In genomic region chr4:77095101-77095826, GRCh38 we compare ENCODE assay signal across 8 cellular contexts. TPM values are rescaled to one million over a fixed set of nuclear protein-coding genes. Genes with fewer than 3 reads are reported as not detected.
DNase-seq lines count a peak whose midpoint lies in the region; ATAC-seq and TF ChIP-seq lines count a peak whose summit lies in the region.

No MANE protein-coding gene starts in this region.

- 66 to 76% methylated on average over 4 to 6 of the region's 6 CpGs for WGBS in endodermal cell (ENCODE audit: insufficient coverage in 1 of 2, insufficient read length in 1 of 2), 2 experiments

- peak; percentile 96 to 98 for ATAC-seq in CD4-positive, CD25-positive, alpha-beta regulatory T cell (ENCODE audit: low read depth in 2 of 2)
- ATAC-seq in GM19351 (IDR thresholded peaks at IDR 0.05; ENCODE audit: unreplicated experiment) (peak; percentile 100), HG03439 (IDR thresholded peaks at IDR 0.05; ENCODE audit: unreplicated experiment) (peak; percentile 98)

- H3K27me3 Mint-ChIP-seq in CD4-positive, CD25-positive, alpha-beta regulatory T cell: no peaks in the 10 kb centered on the region
- no peaks in the 10 kb centered on the region for H3K27me3 Mint-ChIP-seq in endodermal cell (ENCODE audit: insufficient read depth)

- no peaks in the 10 kb centered on the region for H3K9me3 ChIP-seq in CD4-positive, CD25-positive, alpha-beta regulatory T cell (ENCODE audit: control insufficient read depth in 2 of 2, low read length in 2 of 2)
- no peaks in the 10 kb centered on the region for H3K9me3 ChIP-seq in endodermal cell (ENCODE audit: control insufficient read depth, low read length)

- DNase-seq in CD4-positive, CD25-positive, alpha-beta regulatory T cell: peak; percentile 50 to 78 (median 73)
- peak; percentile 60 for DNase-seq in NCI-H774 (lab: John Stamatoyannopoulos, UW)
- DNase-seq in activated CD8-positive, alpha-beta memory T cell treated with anti-CD3 and anti-CD28 coated beads for 1 hour (ENCODE audit: extremely low read depth in 1 of 2, low read depth in 1 of 2): peak; percentile 37 to 57
- peak; percentile 91 for DNase-seq in endodermal cell
- DNase-seq in mucosa of gallbladder (ENCODE audit: low spot score): peak; percentile 79
- DNase-seq in stimulated activated CD8-positive, alpha-beta memory T cell treated with anti-CD3 and anti-CD28 coated beads, Interleukin-7, amount 100 ng/mL, for 24 hours (ENCODE audit: low read depth): peak; percentile 43

- no peak overlapping the region for H3K4me3 ChIP-seq in CD4-positive, CD25-positive, alpha-beta regulatory T cell (ENCODE audit: low read depth, low read length)
- no peak overlapping the region for H3K4me3 ChIP-seq in endodermal cell (ENCODE audit: low read length)

- H3K27ac ChIP-seq in CD4-positive, CD25-positive, alpha-beta regulatory T cell (ENCODE audit: insufficient read depth, low read length, poor library complexity, severe bottlenecking): no peak overlapping the region
- no peak overlapping the region for H3K27ac ChIP-seq in endodermal cell (ENCODE audit: low read depth, low read length)

- no peaks in the 10 kb centered on the region for H3K9me3 Mint-ChIP-seq in CD4-positive, CD25-positive, alpha-beta regulatory T cell
- no peaks in the 10 kb centered on the region for H3K9me3 Mint-ChIP-seq in endodermal cell

- H3K9ac ChIP-seq in endodermal cell (ENCODE audit: extremely low read depth, low read length, poor library complexity, severe bottlenecking): no peak overlapping the region

- H3K4me1 ChIP-seq in CD4-positive, CD25-positive, alpha-beta regulatory T cell (ENCODE audit: control insufficient read depth, insufficient read depth, low read length, poor library complexity, severe bottlenecking): peaks cover 11% of the 10 kb centered on the region
- H3K4me1 ChIP-seq in endodermal cell (ENCODE audit: control insufficient read depth, insufficient read depth, low read length): peaks cover 4% of the 10 kb centered on the region

- H3K27me3 ChIP-seq in CD4-positive, CD25-positive, alpha-beta regulatory T cell (ENCODE audit: control insufficient read depth, insufficient read depth, low read length): no peaks in the 10 kb centered on the region
- H3K27me3 ChIP-seq in endodermal cell (ENCODE audit: control insufficient read depth, insufficient read depth, low read length, poor library complexity, severe bottlenecking): no peaks in the 10 kb centered on the region

- no peaks in the 10 kb centered on the region for H3K36me3 ChIP-seq in CD4-positive, CD25-positive, alpha-beta regulatory T cell (ENCODE audit: control insufficient read depth, insufficient read depth, low read length)
- H3K36me3 ChIP-seq in endodermal cell (ENCODE audit: control insufficient read depth, insufficient read depth, low read length): no peaks in the 10 kb centered on the region

- H3K36me3 Mint-ChIP-seq in CD4-positive, CD25-positive, alpha-beta regulatory T cell: no peaks in the 10 kb centered on the region
- H3K36me3 Mint-ChIP-seq in endodermal cell (ENCODE audit: low read depth): no peaks in the 10 kb centered on the region

- H3K4me3 Mint-ChIP-seq in CD4-positive, CD25-positive, alpha-beta regulatory T cell: no peak overlapping the region
- no peak overlapping the region for H3K4me3 Mint-ChIP-seq in endodermal cell

- TF ChIP-seq CTCF in endodermal cell (conservative IDR thresholded peaks at IDR 0.05): peak; percentile 94

- peaks cover 14 to 19% (median 17%) of the 10 kb centered on the region in 4 donors for H3K4me1 Mint-ChIP-seq in CD4-positive, CD25-positive, alpha-beta regulatory T cell
- peaks cover 7% of the 10 kb centered on the region for H3K4me1 Mint-ChIP-seq in endodermal cell

- H3K27ac Mint-ChIP-seq in CD4-positive, CD25-positive, alpha-beta regulatory T cell: peak overlapping the region in 2 of 3 donors; percentile 7 to 55
- H3K27ac Mint-ChIP-seq in endodermal cell: no peak overlapping the region

RNA-seq across cellular contexts. Expression of gene CCNI, which starts 19.5 kb away (rescaled TPM):
- 359 TPM for total RNA-seq in CD4-positive, CD25-positive, alpha-beta regulatory T cell
- 100 to 1,000 TPM; 400 to 431 (median 408) TPM for polyA plus RNA-seq in CD4-positive, CD25-positive, alpha-beta regulatory T cell
- 100 to 1,000 TPM; 283 to 302 TPM for total RNA-seq in endodermal cell
- 351 TPM for polyA plus RNA-seq in endodermal cell (2013, experiment 1 of 2)
- 330 TPM for polyA plus RNA-seq in endodermal cell (2013, experiment 2 of 2)
- total RNA-seq in mucosa of gallbladder: 396 TPM
